8 cellular contexts compared by ENCODE assay signal in genomic region chr6:35698430-35698829, GRCh38. TPM values are rescaled to one million over a fixed set of nuclear protein-coding genes. Genes with fewer than 3 reads are reported as not detected.
DNase-seq lines count a peak whose midpoint lies in the region; ATAC-seq and TF ChIP-seq lines count a peak whose summit lies in the region.
"Not testable (repeated sequence)": the region's sequence is repeated elsewhere in the genome, so short reads cannot be mapped to it uniquely, and the experiment has no call there.
"Had no signal": no experiment of that assay in that cellular context is flagged by ENCODE, and none has a peak within 500 bp of the region (broad histone marks: within the 10 kb centered on the region; RNA-seq: fewer than 3 reads in every experiment).

No MANE protein-coding gene starts in this region.

- not testable (repeated sequence) for H3K4me3 Mint-ChIP-seq in neural progenitor cell

- not testable (repeated sequence) for H3K27me3 Mint-ChIP-seq in neural progenitor cell (ENCODE audit: insufficient read depth, low read depth)

- DNase-seq in EH (ENCODE audit: low read depth) (peak; percentile 31), cardiac fibroblast (ENCODE audit: low read depth in 2 of 2) (peak; percentile 33 to 34), fibroblast of gingiva (ENCODE audit: low read depth) (peak; percentile 49), fibroblast of villous mesenchyme (ENCODE audit: low read depth) (peak; percentile 30)
- not testable (repeated sequence) for DNase-seq in Karpas-422; left lobe of liver (ENCODE audit: low spot score); neural progenitor cell (ENCODE audit: low spot score)

- H3F3A ChIP-seq in neural progenitor cell (ENCODE audit: low read depth) = not testable (repeated sequence)

- H3K36me3 ChIP-seq in Karpas-422 (ENCODE audit: insufficient read depth, low read length); neural progenitor cell: not testable (repeated sequence)

- not testable (repeated sequence) for H3K4me1 Mint-ChIP-seq in neural progenitor cell

- ATAC-seq in left lobe of liver = peak; percentile 19

- H3K36me3 Mint-ChIP-seq in neural progenitor cell = not testable (repeated sequence)

- H3K9me3 ChIP-seq in Karpas-422 (ENCODE audit: low read length); neural progenitor cell (ENCODE audit: low read depth): not testable (repeated sequence)

- peak overlapping the region; percentile 5 for H3K27ac Mint-ChIP-seq in neural progenitor cell

- H3K9me3 Mint-ChIP-seq in neural progenitor cell = not testable (repeated sequence)

- not testable (repeated sequence) for TF ChIP-seq CTCF in cardiac fibroblast (IDR thresholded peaks at IDR 0.05; ENCODE audit: low read depth, low read length); fibroblast of villous mesenchyme (IDR thresholded peaks at IDR 0.05; ENCODE audit: insufficient read depth, low read depth, low read length); neural progenitor cell (IDR thresholded peaks at IDR 0.05)

- not testable (repeated sequence) for H3K4me2 ChIP-seq in Karpas-422 (ENCODE audit: low read depth, low read length, poor library complexity, severe bottlenecking); neural progenitor cell

- not testable (repeated sequence) for H3K9ac ChIP-seq in Karpas-422 (ENCODE audit: low read length); neural progenitor cell

- not testable (repeated sequence) for H3K27me3 ChIP-seq in Karpas-422 (ENCODE audit: low read length); neural progenitor cell

- not testable (repeated sequence) for H3K27ac ChIP-seq in Karpas-422 (ENCODE audit: low read length); neural progenitor cell

- peaks cover 10% of the 10 kb centered on the region for H3K4me1 ChIP-seq in Karpas-422 (ENCODE audit: low read length)
- not testable (repeated sequence) for H3K4me1 ChIP-seq in neural progenitor cell

- H3K4me3 ChIP-seq in Karpas-422 (ENCODE audit: low read length); cardiac fibroblast (replicated peaks in 1 of 2; ENCODE audit: low read depth in 2 of 2, low read length in 2 of 2); fibroblast of villous mesenchyme (ENCODE audit: low read depth, low read length); neural progenitor cell: not testable (repeated sequence)

- H2AFZ ChIP-seq in Karpas-422 (ENCODE audit: low read length) = peak overlapping the region; percentile 52; the same call in 1 of the 2 replicates
- H2AFZ ChIP-seq in neural progenitor cell (replicated peaks) = not testable (repeated sequence)

- H4K20me1 ChIP-seq in Karpas-422 (ENCODE audit: insufficient read depth, low read depth, low read length); neural progenitor cell (ENCODE audit: low read depth): not testable (repeated sequence)

- not testable (repeated sequence) for H3K79me2 ChIP-seq in Karpas-422 (ENCODE audit: low read length); neural progenitor cell (ENCODE audit: low read depth)

- not testable (repeated sequence) for H3K9me2 ChIP-seq in Karpas-422 (replicated peaks; ENCODE audit: insufficient read depth, low read length)

RNA-seq across cellular contexts. Expression of gene FKBP5, which starts 9.7 kb away (rescaled TPM):
- total RNA-seq in Karpas-422 (2014; rRNA removed; shearing (Covaris generic); ENCODE audit: low replicate concordance) = 22.9 and 28.3 TPM in 2 replicates
- total RNA-seq in fibroblast of villous mesenchyme (1.3 and 3.2 TPM in 2 replicates), left lobe of liver (156 TPM), neural progenitor cell (ENCODE audit: low replicate concordance) (19.8 and 20.9 TPM in 2 replicates)

RNA-seq across cellular contexts. Expression of gene ARMC12, which starts 38.4 kb away (rescaled TPM):
- 0.60 and 1.6 TPM in 2 replicates for total RNA-seq in Karpas-422 (2014; rRNA removed; shearing (Covaris generic); ENCODE audit: low replicate concordance)
- 0.43 TPM in 1 of 2 replicates, not detected in the other for total RNA-seq in fibroblast of villous mesenchyme
- total RNA-seq in left lobe of liver = 4.6 TPM
- total RNA-seq in neural progenitor cell (ENCODE audit: low replicate concordance) = 1.0 and 1.9 TPM in 2 replicates
- total RNA-seq: Calu3 had no signal
